In the genomic region with DNA sequence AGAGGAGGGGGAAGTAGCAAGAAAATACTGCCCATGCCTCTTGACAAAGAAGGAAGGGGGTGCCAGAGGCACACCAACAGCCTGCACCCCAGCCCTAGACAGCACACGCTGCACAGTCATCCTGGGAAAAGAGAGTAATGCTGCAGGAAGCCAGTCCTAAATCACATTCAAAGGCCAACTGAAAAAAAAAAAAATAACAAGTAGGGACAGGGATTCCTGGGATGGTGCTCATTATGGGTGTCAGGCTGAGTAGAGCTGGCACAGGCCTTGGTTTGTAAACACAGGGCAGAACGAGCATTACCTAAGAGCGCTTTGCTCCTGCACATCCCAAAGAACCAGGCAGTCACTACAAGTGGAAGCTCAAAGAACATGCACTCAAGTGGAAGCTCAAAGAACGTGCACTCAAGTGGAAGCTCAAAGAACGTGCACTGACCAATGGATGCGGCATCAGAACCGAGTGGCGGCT, we compare ENCODE assay signal across 9 cellular contexts. TPM values are rescaled to one million over a fixed set of nuclear protein-coding genes. Genes with fewer than 3 reads are reported as not detected.
DNase-seq lines count a peak whose midpoint lies in the region; ATAC-seq and TF ChIP-seq lines count a peak whose summit lies in the region.
"Had no signal": no experiment of that assay in that cellular context is flagged by ENCODE, and none has a peak within 500 bp of the region (broad histone marks: within the 10 kb centered on the region; RNA-seq: fewer than 3 reads in every experiment).

No MANE protein-coding gene starts in this region.

- no peak overlapping the region for H3K4me3 Mint-ChIP-seq in osteocyte (ENCODE audit: unreplicated experiment)

- no peaks in the 10 kb centered on the region for H3K27me3 ChIP-seq in duodenal mucosa (ENCODE audit: control insufficient read depth in 1 of 2, insufficient read depth in 2 of 2, low read length in 2 of 2)
- H3K27me3 ChIP-seq: pancreas had no signal

- peak; percentile 94 for DNase-seq in EH (ENCODE audit: low read depth)
- peak; percentile 94 for DNase-seq in NCI-H2029 (lab: John Stamatoyannopoulos, UW)
- no peak for DNase-seq in osteocyte (ENCODE audit: extremely low spot score, unreplicated experiment)
- DNase-seq in AML-193 (lab: John Stamatoyannopoulos, UW) = no peak
- no peak for DNase-seq in HPDE6-E6E7 (ENCODE audit: extremely low spot score)
- no peak for DNase-seq in NCI-H748 (lab: John Stamatoyannopoulos, UW; ENCODE audit: unreplicated experiment)
- DNase-seq: pancreas had no signal

- H3K36me3 Mint-ChIP-seq in osteocyte (ENCODE audit: unreplicated experiment) = no peaks in the 10 kb centered on the region

- H3K9ac ChIP-seq in duodenal mucosa (ENCODE audit: low read depth in 1 of 2, low read length in 2 of 2) = peak overlapping the region; percentile 7 to 43

- no peak for TF ChIP-seq CTCF in osteocyte (IDR thresholded peaks at IDR 0.05)

- H3K9me3 Mint-ChIP-seq in osteocyte (ENCODE audit: unreplicated experiment) = no peaks in the 10 kb centered on the region

- ATAC-seq in HG02763 (IDR thresholded peaks at IDR 0.05; ENCODE audit: unreplicated experiment) = no peak

- H3K27ac Mint-ChIP-seq in osteocyte (ENCODE audit: unreplicated experiment) = peak overlapping the region; percentile 92

- no peaks in the 10 kb centered on the region for H3K36me3 ChIP-seq in duodenal mucosa (ENCODE audit: control insufficient read depth in 1 of 2, insufficient read depth in 2 of 2, low read length in 2 of 2)
- H3K36me3 ChIP-seq: pancreas had no signal

- H3K4me1 Mint-ChIP-seq in osteocyte (ENCODE audit: unreplicated experiment) = peaks cover 93% of the 10 kb centered on the region

- peak overlapping the region; percentile 24 to 37 for H3K4me3 ChIP-seq in duodenal mucosa (ENCODE audit: low read depth in 1 of 2, low read length in 2 of 2)
- H3K4me3 ChIP-seq: pancreas had no signal

- H3K27me3 Mint-ChIP-seq in osteocyte (ENCODE audit: unreplicated experiment) = no peaks in the 10 kb centered on the region

- H3K27ac ChIP-seq in duodenal mucosa (ENCODE audit: low read depth, low read length) = no peak overlapping the region

- H3K9me3 ChIP-seq in duodenal mucosa (ENCODE audit: control insufficient read depth in 1 of 2, low read length in 2 of 2) = no peaks in the 10 kb centered on the region
- H3K9me3 ChIP-seq: pancreas had no signal

- peaks cover 84 to 88% of the 10 kb centered on the region in 2 donors for H3K4me1 ChIP-seq in duodenal mucosa (ENCODE audit: control insufficient read depth in 1 of 2, insufficient read depth in 2 of 2, low read length in 2 of 2)

RNA-seq across cellular contexts. Expression of gene RAPGEF1, which starts 7.8 kb away (rescaled TPM):
- total RNA-seq in osteocyte = 94.3 TPM in 2 replicates

Comparison
In these comparisons a context has a peak if more than half of its experiments do, and no peak if none do; other contexts are left out.
1. DNase-seq: peak in EH (single experiment) and NCI-H2029 (single experiment); none in osteocyte (single experiment), AML-193 (0 of 2), HPDE6-E6E7 (single experiment) and NCI-H748 (single experiment).